ENCODE assay signal across 1 cellular context in genomic region chr19:703651-704446, GRCh38.
TF ChIP-seq lines count a peak whose summit lies in the region.

No MANE protein-coding gene starts in this region.

TF ChIP-seq in HepG2, 621 proteins besides CTCF, POLR2A, EP300 and RAD21 (continued from another document and continues in another):
- TF ChIP-seq KIAA2018 (CRISPR knock-in tag; IDR thresholded peaks at IDR 0.05; ENCODE audit: borderline replicate concordance) (no peak), IRF9 (CRISPR knock-in tag; IDR thresholded peaks at IDR 0.05; ENCODE audit: borderline replicate concordance) (no peak), PLSCR1 (CRISPR knock-in tag; IDR thresholded peaks at IDR 0.05; ENCODE audit: borderline replicate concordance) (no peak), SMARCC2 (IDR thresholded peaks at IDR 0.05) (no peak), NCOR1 (IDR thresholded peaks at IDR 0.05; ENCODE audit: borderline replicate concordance, low read length) (no peak), PAXIP1 (CRISPR knock-in tag; conservative IDR thresholded peaks at IDR 0.05) (peak; percentile 59), HDAC2 (CRISPR knock-in tag; IDR thresholded peaks at IDR 0.05) (peak; percentile 16; the same call in 1 of the 2 replicates), ATF1 (CRISPR knock-in tag; IDR thresholded peaks at IDR 0.05) (no peak), MEIS1 (CRISPR knock-in tag; IDR thresholded peaks at IDR 0.05; ENCODE audit: borderline replicate concordance) (0 out of 2 replicates have a peak, but pooled peaks have one; percentile 11), FOSL2 (CRISPR knock-in tag; IDR thresholded peaks at IDR 0.05) (peak; percentile 21; the same call in 1 of the 2 replicates), KLF13 (CRISPR knock-in tag; IDR thresholded peaks at IDR 0.05) (no peak), DNMT1 (CRISPR knock-in tag; IDR thresholded peaks at IDR 0.05) (no peak), KLF15 (CRISPR knock-in tag; IDR thresholded peaks at IDR 0.05; ENCODE audit: borderline replicate concordance) (no peak), NFIB (CRISPR knock-in tag; IDR thresholded peaks at IDR 0.05; ENCODE audit: borderline replicate concordance) (no peak), GATAD2A (CRISPR knock-in tag; IDR thresholded peaks at IDR 0.05) (peak; percentile 43; the same call in 1 of the 2 replicates), BCL6 (CRISPR knock-in tag; IDR thresholded peaks at IDR 0.05) (0 out of 2 replicates have a peak, but pooled peaks have one; percentile 3), ZSCAN21 (CRISPR knock-in tag; IDR thresholded peaks at IDR 0.05; ENCODE audit: borderline replicate concordance) (peak; percentile 80), ZNF121 (CRISPR knock-in tag; IDR thresholded peaks at IDR 0.05) (no peak), ZSCAN25 (CRISPR knock-in tag; IDR thresholded peaks at IDR 0.05) (peak; percentile 92), MEF2D (CRISPR knock-in tag; IDR thresholded peaks at IDR 0.05) (no peak), ZNF274 (CRISPR knock-in tag; IDR thresholded peaks at IDR 0.05) (no peak), CBX1 (IDR thresholded peaks at IDR 0.05; ENCODE audit: low read depth) (peak; percentile 75), NFKB2 (CRISPR knock-in tag; IDR thresholded peaks at IDR 0.05; ENCODE audit: borderline replicate concordance) (peak; percentile 72; the same call in 1 of the 2 replicates), GFI1 (CRISPR knock-in tag; IDR thresholded peaks at IDR 0.05; ENCODE audit: borderline replicate concordance) (peak; percentile 40; the same call in 1 of the 2 replicates), ZNF550 (CRISPR knock-in tag; IDR thresholded peaks at IDR 0.05; ENCODE audit: borderline replicate concordance) (no peak), JUND (CRISPR knock-in tag; IDR thresholded peaks at IDR 0.05) (0 out of 2 replicates have a peak, but pooled peaks have one; percentile 44), SOX13 (IDR thresholded peaks at IDR 0.05) (no peak), SOX13 (CRISPR knock-in tag; conservative IDR thresholded peaks at IDR 0.05 in 1 of 2, IDR thresholded peaks at IDR 0.05 in 1 of 2) (peak in 1 of 2 experiments; percentile 34; a peak in 1 of 4 replicates), ZNF326 (CRISPR knock-in tag; IDR thresholded peaks at IDR 0.05; ENCODE audit: borderline replicate concordance) (no peak), RFXAP (CRISPR knock-in tag; IDR thresholded peaks at IDR 0.05; ENCODE audit: borderline replicate concordance) (0 out of 2 replicates have a peak, but pooled peaks have one; percentile 55), FOXM1 (CRISPR knock-in tag; IDR thresholded peaks at IDR 0.05) (no peak), ZNF441 (CRISPR knock-in tag; IDR thresholded peaks at IDR 0.05; ENCODE audit: borderline replicate concordance) (no peak), ZBTB7B (CRISPR knock-in tag; IDR thresholded peaks at IDR 0.05) (0 out of 2 replicates have a peak, but pooled peaks have one; percentile 32), HOXA7 (CRISPR knock-in tag; IDR thresholded peaks at IDR 0.05) (no peak), ZBTB34 (CRISPR knock-in tag; IDR thresholded peaks at IDR 0.05) (no peak; the same call in 1 of the 2 replicates), ZNF367 (CRISPR knock-in tag; IDR thresholded peaks at IDR 0.05; ENCODE audit: borderline replicate concordance) (no peak), HOMEZ (CRISPR knock-in tag; IDR thresholded peaks at IDR 0.05; ENCODE audit: low read depth) (0 out of 2 replicates have a peak, but pooled peaks have one; percentile 63), NFAT5 (CRISPR knock-in tag; IDR thresholded peaks at IDR 0.05) (no peak), ZNF572 (CRISPR knock-in tag; IDR thresholded peaks at IDR 0.05) (no peak)
